ENCODE assay signal across 13 cellular contexts in the genomic region with DNA sequence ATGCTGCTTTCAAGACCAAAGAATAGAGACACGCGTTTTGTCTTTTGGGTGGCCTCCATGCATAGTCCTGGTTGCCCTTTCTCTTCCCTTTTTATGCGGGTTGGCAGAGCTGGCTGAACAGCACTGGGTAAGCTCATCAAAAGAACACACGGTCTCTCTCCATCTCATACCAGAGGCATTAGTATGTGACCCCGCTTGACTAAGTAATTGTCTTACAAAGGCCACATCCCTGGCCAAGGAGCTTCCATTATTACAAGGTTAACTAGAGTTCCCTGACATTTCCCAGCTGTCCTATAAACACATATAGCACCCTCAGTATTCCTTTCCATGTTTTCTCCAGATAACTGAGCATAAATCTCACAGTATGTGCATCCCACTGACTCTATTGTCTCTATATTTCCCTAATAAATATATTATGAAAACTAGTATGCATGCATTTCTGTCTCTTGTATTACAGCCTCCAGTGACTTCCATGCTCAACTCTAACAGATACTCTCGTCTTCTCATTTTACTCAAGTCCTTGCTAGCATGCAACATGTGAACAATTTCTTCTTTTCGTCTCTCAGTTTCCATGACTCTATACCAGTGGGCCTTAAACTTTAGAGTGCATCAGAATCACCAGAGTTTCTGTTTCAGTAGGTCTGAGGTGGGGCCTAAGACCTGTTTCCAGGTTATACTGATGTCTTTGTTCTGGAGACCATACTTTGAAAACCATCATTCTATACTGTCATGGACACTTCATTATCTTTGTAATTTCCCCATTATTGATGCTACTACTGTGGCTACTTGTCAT.
DNase-seq lines count a peak whose midpoint lies in the region; ATAC-seq and TF ChIP-seq lines count a peak whose summit lies in the region.
"Had no signal": no experiment of that assay in that cellular context is flagged by ENCODE, and none has a peak within 500 bp of the region (broad histone marks: within the 10 kb centered on the region; RNA-seq: fewer than 3 reads in every experiment).

No MANE protein-coding gene starts in this region.

- BruUV-seq in HCT116 (replicated peaks; lab: Mats Ljungman, UMichigan) = no TSS peak

- no peaks in the 10 kb centered on the region for H3K9me2 ChIP-seq in HCT116 (ENCODE audit: insufficient read depth)

- TF ChIP-seq POLR2A in HCT116 (IDR thresholded peaks at IDR 0.05; ENCODE audit: borderline replicate concordance, extremely low read depth, insufficient read depth, insufficient read length) = no peak
- TF ChIP-seq POLR2A in upper lobe of left lung (IDR thresholded peaks at IDR 0.05) = no peak

- POLR2A ChIA-PET in HCT116 (lab: Charles Lee) = no interaction called here

- no peak overlapping the region for H3K9ac ChIP-seq in HCT116 (ENCODE audit: low read length)

- H3K27ac ChIP-seq in HCT116 (ENCODE audit: low read depth, low read length) (no peak overlapping the region), upper lobe of left lung (no peak overlapping the region)
- H3K27ac ChIP-seq: dorsolateral prefrontal cortex, suprapubic skin had no signal

- H3K9me3 Mint-ChIP-seq in stimulated activated effector memory CD8-positive, alpha-beta T cell treated with anti-CD3 and anti-CD28 coated beads, Interleukin-12 subunit alpha, Interleukin-12 subunit beta, amount 100 ng/mL, for 72 hours = no peaks in the 10 kb centered on the region
- H3K9me3 Mint-ChIP-seq: activated B cell treated with CpG ODN at 0.5 μM for 24 hours, naive B cell had no signal

- peak overlapping the region; percentile 10 for H2AFZ ChIP-seq in HCT116 (ENCODE audit: low read depth, low read length, poor library complexity, severe bottlenecking)

- H3K79me2 ChIP-seq in HCT116 (ENCODE audit: insufficient read depth, low read length) = no peaks in the 10 kb centered on the region

- TF ChIP-seq EP300 in upper lobe of left lung (IDR thresholded peaks at IDR 0.05) = no peak

- RAD21 ChIA-PET in HCT116 (lab: Charles Lee; ENCODE audit: low non-redundant PET in 1 of 2, low total read pairs in 2 of 2, uncharacterized antibody in 2 of 2, unreplicated experiment in 2 of 2) = no interaction called here

- H3K27me3 ChIP-seq in HCT116 (ENCODE audit: insufficient read depth, low read length) (no peaks in the 10 kb centered on the region), upper lobe of left lung (no peaks in the 10 kb centered on the region)
- H3K27me3 ChIP-seq: dorsolateral prefrontal cortex, suprapubic skin had no signal

- no peaks in the 10 kb centered on the region for H3K4me1 Mint-ChIP-seq in stimulated activated effector memory CD8-positive, alpha-beta T cell treated with anti-CD3 and anti-CD28 coated beads, Interleukin-12 subunit alpha, Interleukin-12 subunit beta, amount 100 ng/mL, for 72 hours
- H3K4me1 Mint-ChIP-seq: activated B cell treated with CpG ODN at 0.5 μM for 24 hours, naive B cell had no signal

- no peaks in the 10 kb centered on the region for H4K20me1 ChIP-seq in HCT116 (ENCODE audit: insufficient read depth)

- H3K4me2 ChIP-seq in HCT116 (ENCODE audit: low read length) = no peak overlapping the region

- H3K27ac Mint-ChIP-seq in stimulated activated effector memory CD8-positive, alpha-beta T cell treated with anti-CD3 and anti-CD28 coated beads, Interleukin-12 subunit alpha, Interleukin-12 subunit beta, amount 100 ng/mL, for 72 hours = no peak overlapping the region
- H3K27ac Mint-ChIP-seq: activated B cell treated with CpG ODN at 0.5 μM for 24 hours had no signal

- intact Hi-C loops in HCT116 (cut with micrococcal nuclease) = no loop called here

- peak; percentile 62 for ATAC-seq in GM19324 (IDR thresholded peaks at IDR 0.05; ENCODE audit: low FRiP score, unreplicated experiment)
- no peak for ATAC-seq in HCT116
- peak; percentile 96 for ATAC-seq in HG03521 (IDR thresholded peaks at IDR 0.05; ENCODE audit: unreplicated experiment)
- ATAC-seq in stimulated activated effector memory CD8-positive, alpha-beta T cell treated with anti-CD3 and anti-CD28 coated beads, Interleukin-12 subunit alpha, Interleukin-12 subunit beta, amount 100 ng/mL, for 72 hours = peak; percentile 32
- no peak for ATAC-seq in HG02840 (IDR thresholded peaks at IDR 0.05; ENCODE audit: low FRiP score, unreplicated experiment)
- ATAC-seq in upper lobe of left lung (ENCODE audit: low FRiP score in 2 of 2) = no peak
- ATAC-seq: left colon had no signal

- no peak for TF ChIP-seq CTCF in HCT116 (IDR thresholded peaks at IDR 0.05 in 2 of 3, conservative IDR thresholded peaks at IDR 0.05 in 1 of 3; ENCODE audit: borderline replicate concordance in 1 of 3, insufficient read depth in 1 of 3, low read depth in 2 of 3, low read length in 2 of 3)
- no peak for TF ChIP-seq CTCF in upper lobe of left lung (IDR thresholded peaks at IDR 0.05)

- CTCF ChIA-PET in HCT116 (lab: Charles Lee) = no interaction called here

- no peak overlapping the region for H3K4me3 Mint-ChIP-seq in stimulated activated effector memory CD8-positive, alpha-beta T cell treated with anti-CD3 and anti-CD28 coated beads, Interleukin-12 subunit alpha, Interleukin-12 subunit beta, amount 100 ng/mL, for 72 hours
- H3K4me3 Mint-ChIP-seq: activated B cell treated with CpG ODN at 0.5 μM for 24 hours, naive B cell had no signal

- TF ChIP-seq RAD21 in HCT116 (IDR thresholded peaks at IDR 0.05; ENCODE audit: low read depth) = no peak

- 90% methylated on average over 7 of the region's 7 CpGs for WGBS in upper lobe of left lung, 2 donors

- H3K4me3 ChIP-seq in HCT116 (replicated peaks in 1 of 2; ENCODE audit: low read depth in 1 of 2, low read length in 2 of 2) = no peak overlapping the region
- no peak overlapping the region for H3K4me3 ChIP-seq in upper lobe of left lung
- H3K4me3 ChIP-seq: dorsolateral prefrontal cortex, suprapubic skin had no signal

- DNase-seq in HCT116 (ENCODE audit: low read depth, low spot score) = no peak
- no peak for DNase-seq in stimulated activated effector memory CD8-positive, alpha-beta T cell treated with anti-CD3 and anti-CD28 coated beads, Interleukin-12 subunit alpha, Interleukin-12 subunit beta, amount 100 ng/mL, for 72 hours (ENCODE audit: low spot score in 2 of 2)
- DNase-seq in stimulated activated CD4-positive, alpha-beta T cell treated with anti-CD3 and anti-CD28 coated beads, Interleukin-2, amount 100 ng/mL, for 24 hours = no peak
- DNase-seq in upper lobe of left lung = no peak
- DNase-seq: activated B cell treated with CpG ODN at 0.5 μM for 24 hours, activated T-cell treated with anti-CD3 and anti-CD28 coated beads for 4 hours, dorsolateral prefrontal cortex, left colon, naive B cell had no signal

- no peaks in the 10 kb centered on the region for H3K36me3 Mint-ChIP-seq in stimulated activated effector memory CD8-positive, alpha-beta T cell treated with anti-CD3 and anti-CD28 coated beads, Interleukin-12 subunit alpha, Interleukin-12 subunit beta, amount 100 ng/mL, for 72 hours
- H3K36me3 Mint-ChIP-seq: naive B cell had no signal

- H3K4me1 ChIP-seq in HCT116 (ENCODE audit: control insufficient read depth in 1 of 2, insufficient read depth in 2 of 2, low read length in 2 of 2) = no peaks in the 10 kb centered on the region
- no peaks in the 10 kb centered on the region for H3K4me1 ChIP-seq in upper lobe of left lung
- H3K4me1 ChIP-seq: suprapubic skin had no signal

- no peaks in the 10 kb centered on the region for H3K9me3 ChIP-seq in HCT116 (ENCODE audit: control insufficient read depth in 1 of 2, insufficient read depth in 1 of 2, low read depth in 1 of 2, low read length in 2 of 2)
- H3K9me3 ChIP-seq in upper lobe of left lung = no peaks in the 10 kb centered on the region
- H3K9me3 ChIP-seq: suprapubic skin had no signal

- H3K36me3 ChIP-seq in HCT116 (ENCODE audit: control insufficient read depth in 1 of 2, insufficient read depth in 2 of 2, low read length in 2 of 2) = no peaks in the 10 kb centered on the region
- no peaks in the 10 kb centered on the region for H3K36me3 ChIP-seq in upper lobe of left lung
- H3K36me3 ChIP-seq: suprapubic skin had no signal

TF ChIP-seq in HCT116, 20 proteins besides CTCF, POLR2A, EP300 and RAD21 (continues in another document):
- TF ChIP-seq, protein P1, sequence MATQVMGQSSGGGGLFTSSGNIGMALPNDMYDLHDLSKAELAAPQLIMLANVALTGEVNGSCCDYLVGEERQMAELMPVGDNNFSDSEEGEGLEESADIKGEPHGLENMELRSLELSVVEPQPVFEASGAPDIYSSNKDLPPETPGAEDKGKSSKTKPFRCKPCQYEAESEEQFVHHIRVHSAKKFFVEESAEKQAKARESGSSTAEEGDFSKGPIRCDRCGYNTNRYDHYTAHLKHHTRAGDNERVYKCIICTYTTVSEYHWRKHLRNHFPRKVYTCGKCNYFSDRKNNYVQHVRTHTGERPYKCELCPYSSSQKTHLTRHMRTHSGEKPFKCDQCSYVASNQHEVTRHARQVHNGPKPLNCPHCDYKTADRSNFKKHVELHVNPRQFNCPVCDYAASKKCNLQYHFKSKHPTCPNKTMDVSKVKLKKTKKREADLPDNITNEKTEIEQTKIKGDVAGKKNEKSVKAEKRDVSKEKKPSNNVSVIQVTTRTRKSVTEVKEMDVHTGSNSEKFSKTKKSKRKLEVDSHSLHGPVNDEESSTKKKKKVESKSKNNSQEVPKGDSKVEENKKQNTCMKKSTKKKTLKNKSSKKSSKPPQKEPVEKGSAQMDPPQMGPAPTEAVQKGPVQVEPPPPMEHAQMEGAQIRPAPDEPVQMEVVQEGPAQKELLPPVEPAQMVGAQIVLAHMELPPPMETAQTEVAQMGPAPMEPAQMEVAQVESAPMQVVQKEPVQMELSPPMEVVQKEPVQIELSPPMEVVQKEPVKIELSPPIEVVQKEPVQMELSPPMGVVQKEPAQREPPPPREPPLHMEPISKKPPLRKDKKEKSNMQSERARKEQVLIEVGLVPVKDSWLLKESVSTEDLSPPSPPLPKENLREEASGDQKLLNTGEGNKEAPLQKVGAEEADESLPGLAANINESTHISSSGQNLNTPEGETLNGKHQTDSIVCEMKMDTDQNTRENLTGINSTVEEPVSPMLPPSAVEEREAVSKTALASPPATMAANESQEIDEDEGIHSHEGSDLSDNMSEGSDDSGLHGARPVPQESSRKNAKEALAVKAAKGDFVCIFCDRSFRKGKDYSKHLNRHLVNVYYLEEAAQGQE (IDR thresholded peaks at IDR 0.05; ENCODE audit: low read depth) = no peak
- TF ChIP-seq, protein P2, sequence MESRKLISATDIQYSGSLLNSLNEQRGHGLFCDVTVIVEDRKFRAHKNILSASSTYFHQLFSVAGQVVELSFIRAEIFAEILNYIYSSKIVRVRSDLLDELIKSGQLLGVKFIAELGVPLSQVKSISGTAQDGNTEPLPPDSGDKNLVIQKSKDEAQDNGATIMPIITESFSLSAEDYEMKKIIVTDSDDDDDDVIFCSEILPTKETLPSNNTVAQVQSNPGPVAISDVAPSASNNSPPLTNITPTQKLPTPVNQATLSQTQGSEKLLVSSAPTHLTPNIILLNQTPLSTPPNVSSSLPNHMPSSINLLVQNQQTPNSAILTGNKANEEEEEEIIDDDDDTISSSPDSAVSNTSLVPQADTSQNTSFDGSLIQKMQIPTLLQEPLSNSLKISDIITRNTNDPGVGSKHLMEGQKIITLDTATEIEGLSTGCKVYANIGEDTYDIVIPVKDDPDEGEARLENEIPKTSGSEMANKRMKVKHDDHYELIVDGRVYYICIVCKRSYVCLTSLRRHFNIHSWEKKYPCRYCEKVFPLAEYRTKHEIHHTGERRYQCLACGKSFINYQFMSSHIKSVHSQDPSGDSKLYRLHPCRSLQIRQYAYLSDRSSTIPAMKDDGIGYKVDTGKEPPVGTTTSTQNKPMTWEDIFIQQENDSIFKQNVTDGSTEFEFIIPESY (IDR thresholded peaks at IDR 0.05; ENCODE audit: extremely low read depth, insufficient replicate concordance, low read length) = no peak

Comparison
In these comparisons a context has a peak if more than half of its experiments do, and no peak if none do; other contexts are left out.
1. ATAC-seq: peak in GM19324 (single experiment), HG03521 (single experiment) and stimulated activated effector memory CD8-positive, alpha-beta T cell treated with anti-CD3 and anti-CD28 coated beads, Interleukin-12 subunit alpha, Interleukin-12 subunit beta, amount 100 ng/mL, for 72 hours (single experiment); none in HCT116 (single experiment), HG02840 (single experiment) and upper lobe of left lung (0 of 2).